Comparison of ENCODE assay signal across 4 cellular contexts in genomic region chr2:120199837-120200499, GRCh38.
"Had no signal": no experiment of that assay in that cellular context is flagged by ENCODE, and none has a peak within 500 bp of the region (broad histone marks: within the 10 kb centered on the region; RNA-seq: fewer than 3 reads in every experiment).

No MANE protein-coding gene starts in this region.

- H3K4me1 Mint-ChIP-seq: GM23338, H9 had no signal

- H3K4me3 Mint-ChIP-seq: GM23338, H9 had no signal

- H3K27ac Mint-ChIP-seq: GM23338, H9 had no signal

- DNase-seq: H9, HCEC 1CT, IMR-90 had no signal

- H3K4me3 ChIP-seq: GM23338 had no signal
